8 cellular contexts compared by ENCODE assay signal in genomic region chr15:70741107-70741511, GRCh38. TPM values are rescaled to one million over a fixed set of nuclear protein-coding genes. Genes with fewer than 3 reads are reported as not detected.
DNase-seq lines count a peak whose midpoint lies in the region; ATAC-seq and TF ChIP-seq lines count a peak whose summit lies in the region.

No MANE protein-coding gene starts in this region.

- H4K20me1 ChIP-seq in smooth muscle cell (ENCODE audit: low read depth): peaks cover 93% of the 10 kb centered on the region

- TF ChIP-seq CTCF in HEK293 (tag by site-specific recombination; IDR thresholded peaks at IDR 0.05): no peak
- TF ChIP-seq CTCF in left ventricle myocardium inferior (IDR thresholded peaks at IDR 0.05; ENCODE audit: borderline replicate concordance): no peak
- TF ChIP-seq CTCF in smooth muscle cell (IDR thresholded peaks at IDR 0.05; ENCODE audit: borderline replicate concordance, insufficient read depth, poor library complexity, severe bottlenecking): no peak

- H3K79me2 ChIP-seq in smooth muscle cell (ENCODE audit: low read depth): peaks cover 98% of the 10 kb centered on the region

- no peaks in the 10 kb centered on the region for H3K9me3 Mint-ChIP-seq in T-helper 2 cell treated with Interferon-gamma antibody and Interleukin-4, amounts not matched to agents 5 μg/mL and 100 μg/mL, for 36 hours

- CTCF ChIA-PET in HEK293 (lab: Yijun Ruan, JAX): interaction anchor here (0.6 kb wide), 1 partner anchor 70 kb away, joined by 3 read pairs; no protein-coding TSS in a partner anchor

- H2AFZ ChIP-seq in smooth muscle cell (ENCODE audit: low read depth): no peak overlapping the region

- peak; percentile 82 for ATAC-seq in SK-N-SH treated with all-trans-retinoic acid at 6 μM for 48 hours
- ATAC-seq in GM21367 (IDR thresholded peaks at IDR 0.05; ENCODE audit: unreplicated experiment): no peak

- H3K27me3 ChIP-seq in left ventricle myocardium inferior (ENCODE audit: low read depth) (no peaks in the 10 kb centered on the region), smooth muscle cell (ENCODE audit: low read depth) (no peaks in the 10 kb centered on the region)

- H3K36me3 Mint-ChIP-seq in T-helper 2 cell treated with Interferon-gamma antibody and Interleukin-4, amounts not matched to agents 5 μg/mL and 100 μg/mL, for 36 hours (ENCODE audit: low read depth): no peaks in the 10 kb centered on the region

- no peaks in the 10 kb centered on the region for H3K4me1 Mint-ChIP-seq in T-helper 2 cell treated with Interferon-gamma antibody and Interleukin-4, amounts not matched to agents 5 μg/mL and 100 μg/mL, for 36 hours (ENCODE audit: low read depth)

- H3K27ac Mint-ChIP-seq in T-helper 2 cell treated with Interferon-gamma antibody and Interleukin-4, amounts not matched to agents 5 μg/mL and 100 μg/mL, for 36 hours: no peak overlapping the region

- H3K4me1 ChIP-seq in HEK293 (ENCODE audit: control insufficient read depth, insufficient read depth, low read length): peaks cover 34% of the 10 kb centered on the region
- H3K4me1 ChIP-seq in left ventricle myocardium inferior: peaks cover 88% of the 10 kb centered on the region
- H3K4me1 ChIP-seq in smooth muscle cell (ENCODE audit: low read depth): no peaks in the 10 kb centered on the region

- H3K4me3 Mint-ChIP-seq in T-helper 2 cell treated with Interferon-gamma antibody and Interleukin-4, amounts not matched to agents 5 μg/mL and 100 μg/mL, for 36 hours: no peak overlapping the region

- no peak overlapping the region for H3K4me2 ChIP-seq in smooth muscle cell

- no peak overlapping the region for H3K27ac ChIP-seq in HEK293 (ENCODE audit: extremely low read depth, low read depth, low read length)
- peak overlapping the region; percentile 88 for H3K27ac ChIP-seq in left ventricle myocardium inferior (replicated peaks)
- peak overlapping the region; percentile 28 for H3K27ac ChIP-seq in smooth muscle cell (ENCODE audit: low read depth)

- no peaks in the 10 kb centered on the region; a peak in 1 of 3 replicates for H3K36me3 ChIP-seq in HEK293 (ENCODE audit: control insufficient read depth in 2 of 2, insufficient read depth in 1 of 2, low read length in 2 of 2)
- no peaks in the 10 kb centered on the region for H3K36me3 ChIP-seq in left ventricle myocardium inferior
- no peaks in the 10 kb centered on the region for H3K36me3 ChIP-seq in smooth muscle cell (ENCODE audit: low read depth)

- no peak overlapping the region for H3K4me3 ChIP-seq in HEK293 (ENCODE audit: low read depth, low read length)
- no peak overlapping the region for H3K4me3 ChIP-seq in left ventricle myocardium inferior
- H3K4me3 ChIP-seq in smooth muscle cell: no peak overlapping the region

- DNase-seq in left ventricle myocardium inferior (peak; percentile 62), smooth muscle cell (lab: John Stamatoyannopoulos, UW; ENCODE audit: unreplicated experiment) (no peak), epidermal melanocyte (ENCODE audit: insufficient read length, low spot score) (no peak), NCI-H1092 (lab: John Stamatoyannopoulos, UW) (no peak)
- DNase-seq in T-helper 2 cell treated with Interferon-gamma antibody and Interleukin-4, amounts not matched to agents 5 μg/mL and 100 μg/mL, for 36 hours (ENCODE audit: low spot score): no peak

- H3K9me3 ChIP-seq in HEK293 (ENCODE audit: control insufficient read depth, insufficient read depth, low read depth, low read length) (no peaks in the 10 kb centered on the region), left ventricle myocardium inferior (replicated peaks) (no peaks in the 10 kb centered on the region), smooth muscle cell (replicated peaks; ENCODE audit: low read depth) (no peaks in the 10 kb centered on the region)

- WGBS in smooth muscle cell (ENCODE audit: low lambda C conversion rate): 39% methylated on average over 1 of the region's 1 CpG

- H3K9ac ChIP-seq in smooth muscle cell (ENCODE audit: low read depth): no peak overlapping the region

- peaks cover 7% of the 10 kb centered on the region for H3F3A ChIP-seq in smooth muscle cell (ENCODE audit: low read depth)

- H3K27me3 Mint-ChIP-seq in T-helper 2 cell treated with Interferon-gamma antibody and Interleukin-4, amounts not matched to agents 5 μg/mL and 100 μg/mL, for 36 hours (ENCODE audit: low read depth): peaks cover 27% of the 10 kb centered on the region

- POLR2A ChIA-PET in HEK293 (lab: Yijun Ruan, JAX): no interaction called here

- intact Hi-C loops in left ventricle myocardium inferior (cut with micrococcal nuclease): no loop called here

TF ChIP-seq in HEK293, 187 proteins besides CTCF, POLR2A, EP300 and RAD21 (continues in another document):
- no peak for TF ChIP-seq ZNF704 (tag by site-specific recombination; IDR thresholded peaks at IDR 0.05)
- TF ChIP-seq ZBTB7A (tag by site-specific recombination; IDR thresholded peaks at IDR 0.05; ENCODE audit: low read depth): no peak
- TF ChIP-seq ZNF362 (tag by site-specific recombination; IDR thresholded peaks at IDR 0.05): no peak
- TF ChIP-seq ZNF449 (tag by site-specific recombination; IDR thresholded peaks at IDR 0.05): no peak
- no peak for TF ChIP-seq ZNF24 (tag by site-specific recombination; IDR thresholded peaks at IDR 0.05)
- peak; percentile 95 for TF ChIP-seq ZNF600 (tag by site-specific recombination; IDR thresholded peaks at IDR 0.05)

TF ChIP-seq in SK-N-SH treated with all-trans-retinoic acid at 6 μM for 48 hours, 23 proteins besides CTCF, POLR2A, EP300 and RAD21:
- no peak for TF ChIP-seq ZFP3 (CRISPR knock-in tag; IDR thresholded peaks at IDR 0.05)
- no peak for TF ChIP-seq PPARA (CRISPR knock-in tag; IDR thresholded peaks at IDR 0.05; ENCODE audit: borderline replicate concordance)
- TF ChIP-seq ZFP30 (CRISPR knock-in tag; IDR thresholded peaks at IDR 0.05): no peak
- no peak for TF ChIP-seq ZNF565 (CRISPR knock-in tag; conservative IDR thresholded peaks at IDR 0.05; ENCODE audit: low read depth)
- no peak for TF ChIP-seq GLIS3 (CRISPR knock-in tag; IDR thresholded peaks at IDR 0.05)
- no peak for TF ChIP-seq CREB5 (CRISPR knock-in tag; IDR thresholded peaks at IDR 0.05; ENCODE audit: low read depth)
- TF ChIP-seq PATZ1 (CRISPR knock-in tag; IDR thresholded peaks at IDR 0.05; ENCODE audit: borderline replicate concordance): no peak
- TF ChIP-seq TSHZ2 (CRISPR knock-in tag; IDR thresholded peaks at IDR 0.05): no peak
- no peak for TF ChIP-seq CSDC2 (CRISPR knock-in tag; IDR thresholded peaks at IDR 0.05)
- no peak for TF ChIP-seq SNAI2 (CRISPR knock-in tag; IDR thresholded peaks at IDR 0.05)
- no peak for TF ChIP-seq ZNF70 (CRISPR knock-in tag; IDR thresholded peaks at IDR 0.05)
TF ChIP-seq in SK-N-SH treated with all-trans-retinoic acid at 6 μM for 48 hours: peak in this region for 0.

RNA-seq across cellular contexts. Expression of gene UACA, which starts 22.2 kb away (rescaled TPM):
- total RNA-seq in left ventricle myocardium inferior (33.7 TPM), smooth muscle cell (109 and 121 TPM in 2 replicates)
- polyA plus RNA-seq in smooth muscle cell: 147 and 153 TPM in 2 replicates
